In genomic region chrX:1391370-1391706, GRCh38 we compare ENCODE assay signal across 8 cellular contexts. TPM values are rescaled to one million over a fixed set of nuclear protein-coding genes. Genes with fewer than 3 reads are reported as not detected.
A peak's percentile ranks its signal among the peaks of the same experiment; 100 is the strongest.
DNase-seq lines count a peak whose midpoint lies in the region; ATAC-seq and TF ChIP-seq lines count a peak whose summit lies in the region.

No MANE protein-coding gene starts in this region.

- H3K4me1 ChIP-seq in RWPE2 (ENCODE audit: insufficient read depth, poor library complexity, severe bottlenecking) (no peaks in the 10 kb centered on the region), esophagus muscularis mucosa (peaks cover 43 to 73% (median 67%) of the 10 kb centered on the region in 4 donors), neutrophil (ENCODE audit: control insufficient read depth in 1 of 2, insufficient read depth in 1 of 2, low read depth in 1 of 2, low read length in 1 of 2) (peaks cover 8 to 10% of the 10 kb centered on the region in 2 experiments)

- peak overlapping the region; percentile 90 for H3K4me3 ChIP-seq in RWPE2 (ENCODE audit: severe bottlenecking)
- peak overlapping the region; percentile 91 to 100 (median 96) for H3K4me3 ChIP-seq in esophagus muscularis mucosa
- peak overlapping the region; percentile 99 to 100 for H3K4me3 ChIP-seq in neutrophil (ENCODE audit: low read depth in 1 of 2, low read length in 1 of 2)

- TF ChIP-seq CTCF in RWPE2 (IDR thresholded peaks at IDR 0.05; ENCODE audit: poor library complexity, severe bottlenecking) (no peak), esophagus muscularis mucosa (IDR thresholded peaks at IDR 0.05) (no peak), neutrophil (IDR thresholded peaks at IDR 0.05) (no peak)

- peaks cover 59% of the 10 kb centered on the region for H3K36me3 ChIP-seq in RWPE2 (ENCODE audit: low read depth)
- H3K36me3 ChIP-seq in esophagus muscularis mucosa = peaks cover 37 to 58% (median 46%) of the 10 kb centered on the region in 4 donors
- H3K36me3 ChIP-seq in neutrophil = peaks cover 42% of the 10 kb centered on the region

- H3K27ac ChIP-seq in RWPE2 (ENCODE audit: poor library complexity, severe bottlenecking) = peak overlapping the region; percentile 91
- H3K27ac ChIP-seq in esophagus muscularis mucosa (replicated peaks in 1 of 4) = peak overlapping the region; percentile 96 to 100 (median 99)
- H3K27ac ChIP-seq in neutrophil = peak overlapping the region; percentile 91

- TF ChIP-seq EP300 in esophagus muscularis mucosa (IDR thresholded peaks at IDR 0.05) = no peak

- 0% methylated on average over 2 of the region's 19 CpGs for WGBS in esophagus muscularis mucosa

- intact Hi-C loops in esophagus muscularis mucosa (cut with DNase I) = loop anchor here (5.0 kb wide), 1 partner anchor 44 kb away; no protein-coding TSS in a partner anchor

- no peak for TF ChIP-seq POLR2A in esophagus muscularis mucosa (IDR thresholded peaks at IDR 0.05; ENCODE audit: low read depth)

- ATAC-seq in RWPE2 (ENCODE audit: low read depth) (no peak; the same call in 2 of the 3 replicates), GM21528 (IDR thresholded peaks at IDR 0.05; ENCODE audit: low FRiP score, unreplicated experiment) (no peak)

- no peaks in the 10 kb centered on the region for H3K27me3 ChIP-seq in RWPE2 (ENCODE audit: insufficient read depth, poor library complexity, severe bottlenecking)
- H3K27me3 ChIP-seq in esophagus muscularis mucosa = no peaks in the 10 kb centered on the region
- H3K27me3 ChIP-seq in neutrophil = no peaks in the 10 kb centered on the region

- DNase-seq in activated T-cell treated with anti-CD3 and anti-CD28 coated beads for 24 hours (ENCODE audit: low read depth) (peak; percentile 92), activated T-cell treated with anti-CD3 and anti-CD28 coated beads for 4 hours (no peak), RWPE2 (ENCODE audit: low spot score) (no peak), esophagus muscularis mucosa (ENCODE audit: extremely low spot score) (no peak), NCI-H1092 treated with DMSO at 0.1 percent for 48 hours (lab: John Stamatoyannopoulos, UW) (no peak), medulla oblongata (ENCODE audit: extremely low spot score) (no peak)

- H3K9me3 ChIP-seq in RWPE2 (ENCODE audit: severe bottlenecking) (no peaks in the 10 kb centered on the region), esophagus muscularis mucosa (no peaks in the 10 kb centered on the region), neutrophil (no peaks in the 10 kb centered on the region)

RNA-seq across cellular contexts. Expression of gene SLC25A6, which starts 0.6 kb away (rescaled TPM):
- 100 to 1,000 TPM; 266 to 339 (median 313) TPM for total RNA-seq in esophagus muscularis mucosa

RNA-seq across cellular contexts. Expression of gene IL3RA, which starts 54.8 kb away (rescaled TPM):
- total RNA-seq in esophagus muscularis mucosa = 10 to 100 TPM in 3 of 4 donors, 1 to 10 TPM in 1; 5.0 to 19.1 (median 11.4) TPM
